8 cellular contexts compared by ENCODE assay signal in genomic region chr17:1561420-1562177, GRCh38. TPM values are rescaled to one million over a fixed set of nuclear protein-coding genes. Genes with fewer than 3 reads are reported as not detected.
DNase-seq lines count a peak whose midpoint lies in the region; ATAC-seq and TF ChIP-seq lines count a peak whose summit lies in the region.

No MANE protein-coding gene starts in this region.

- WGBS in spleen, 5 donors: 11 to 19% (median 11%) methylated on average over 35 to 47 of the region's 47 CpGs

- H3K4me2 ChIP-seq in HCT116 (ENCODE audit: low read length): peak overlapping the region; percentile 90

- no peak for TF ChIP-seq RAD21 in HCT116 (IDR thresholded peaks at IDR 0.05; ENCODE audit: low read depth)

- H3K27ac Mint-ChIP-seq in CD8-positive, alpha-beta memory T cell: peak overlapping the region in 7 of 8 donors; percentile 59 to 88 (median 84)

- no peaks in the 10 kb centered on the region for H3K9me3 ChIP-seq in CD8-positive, alpha-beta memory T cell (ENCODE audit: low read length)
- no peaks in the 10 kb centered on the region for H3K9me3 ChIP-seq in HCT116 (ENCODE audit: control insufficient read depth in 1 of 2, insufficient read depth in 1 of 2, low read depth in 1 of 2, low read length in 2 of 2)
- H3K9me3 ChIP-seq in RWPE2 (ENCODE audit: severe bottlenecking): no peaks in the 10 kb centered on the region
- no peaks in the 10 kb centered on the region for H3K9me3 ChIP-seq in ascending aorta
- peaks cover 5% of the 10 kb centered on the region for H3K9me3 ChIP-seq in iPS-18c (ENCODE audit: control insufficient read depth, insufficient read depth, low read length)
- no peaks in the 10 kb centered on the region for H3K9me3 ChIP-seq in spleen

- no peaks in the 10 kb centered on the region for H3K27me3 ChIP-seq in CD8-positive, alpha-beta memory T cell (ENCODE audit: insufficient read depth, low read length, poor library complexity, severe bottlenecking)
- H3K27me3 ChIP-seq in HCT116 (ENCODE audit: insufficient read depth, low read length) (no peaks in the 10 kb centered on the region), RWPE2 (ENCODE audit: insufficient read depth, poor library complexity, severe bottlenecking) (no peaks in the 10 kb centered on the region), ascending aorta (no peaks in the 10 kb centered on the region), spleen (replicated peaks in 1 of 7) (no peaks in the 10 kb centered on the region)

- H4K20me1 ChIP-seq in HCT116 (ENCODE audit: insufficient read depth): peaks cover 6% of the 10 kb centered on the region; the same call in 1 of the 2 replicates

- BruUV-seq in HCT116 (replicated peaks; lab: Mats Ljungman, UMichigan): no TSS peak

- POLR2A ChIA-PET in CD8-positive, alpha-beta memory T cell (lab: Charles Lee): no interaction called here
- POLR2A ChIA-PET in HCT116 (lab: Charles Lee): interaction anchor here (0.6 kb wide), 1 partner anchor 221 kb away, joined by 3 read pairs; no protein-coding TSS in a partner anchor

- no peaks in the 10 kb centered on the region for H3K9me2 ChIP-seq in HCT116 (ENCODE audit: insufficient read depth)

- H3K4me3 ChIP-seq in CD8-positive, alpha-beta memory T cell (ENCODE audit: low read length): peak overlapping the region; percentile 55
- H3K4me3 ChIP-seq in HCT116 (replicated peaks in 1 of 2; ENCODE audit: low read depth in 1 of 2, low read length in 2 of 2) (peak overlapping the region; percentile 71 to 82), RWPE2 (ENCODE audit: severe bottlenecking) (peak overlapping the region; percentile 100), ascending aorta (peak overlapping the region; percentile 97 to 98), iPS-18c (ENCODE audit: insufficient read depth, low read depth, low read length) (peak overlapping the region; percentile 69), spleen (peak overlapping the region; percentile 66 to 97 (median 77))

- peaks cover 37 to 59% (median 38%) of the 10 kb centered on the region in 3 donors for H3K4me1 Mint-ChIP-seq in CD8-positive, alpha-beta memory T cell

- TF ChIP-seq POLR2A in HCT116 (IDR thresholded peaks at IDR 0.05; ENCODE audit: borderline replicate concordance, extremely low read depth, insufficient read depth, insufficient read length) (no peak), spleen (IDR thresholded peaks at IDR 0.05) (no peak)

- RAD21 ChIA-PET in HCT116 (lab: Charles Lee; ENCODE audit: low non-redundant PET in 1 of 2, low total read pairs in 2 of 2, uncharacterized antibody in 2 of 2, unreplicated experiment in 2 of 2): interaction anchor here in 1 of 2 experiments (0.6 kb wide), 1 partner anchor 1301 kb away, joined by 3 read pairs; no protein-coding TSS in a partner anchor

- intact Hi-C loops in HCT116 (cut with micrococcal nuclease): loop anchor here (2.0 kb wide), 1 partner anchor 155 kb away; no protein-coding TSS in a partner anchor
- intact Hi-C loops in ascending aorta (cut with DNase I): loop anchor here (5.0 to 10.0 kb wide), 2 partner anchors 156 to 483 kb away; partner anchors contain the start of gene OVCA2
- intact Hi-C loops in spleen (cut with DNase I; ENCODE audit: low total_unique reads): loop anchor here (5.0 kb wide), 1 partner anchor 66 kb away; the partner anchor contains the start of gene SLC43A2

- H3K4me3 Mint-ChIP-seq in CD8-positive, alpha-beta memory T cell: peak overlapping the region; percentile 78 to 91 (median 84)

- H3K9ac ChIP-seq in HCT116 (ENCODE audit: low read length): peak overlapping the region; percentile 86

- peaks cover 54% of the 10 kb centered on the region for H3K79me2 ChIP-seq in HCT116 (ENCODE audit: insufficient read depth, low read length)

- H3K36me3 Mint-ChIP-seq in CD8-positive, alpha-beta memory T cell: peaks cover 0 to 11% (median 4%) of the 10 kb centered on the region in 3 donors

- peak overlapping the region; percentile 16 for H3K27ac ChIP-seq in CD8-positive, alpha-beta memory T cell (ENCODE audit: low read depth, low read length)
- H3K27ac ChIP-seq in HCT116 (ENCODE audit: low read depth, low read length) (peak overlapping the region; percentile 67; the same call in 1 of the 2 replicates), RWPE2 (ENCODE audit: poor library complexity, severe bottlenecking) (peak overlapping the region; percentile 53), ascending aorta (peak overlapping the region; percentile 89 to 91), spleen (peak overlapping the region; percentile 66 to 96 (median 86))

- TF ChIP-seq CTCF in HCT116 (IDR thresholded peaks at IDR 0.05 in 2 of 3, conservative IDR thresholded peaks at IDR 0.05 in 1 of 3; ENCODE audit: borderline replicate concordance in 1 of 3, insufficient read depth in 1 of 3, low read depth in 2 of 3, low read length in 2 of 3) (0 out of 6 replicates have a peak, but pooled peaks of 1 of the 3 experiments have one; percentile 7), RWPE2 (IDR thresholded peaks at IDR 0.05; ENCODE audit: poor library complexity, severe bottlenecking) (peak; percentile 24), ascending aorta (IDR thresholded peaks at IDR 0.05) (peak; percentile 16 to 46 (median 17)), spleen (IDR thresholded peaks at IDR 0.05 in 8 of 11, conservative IDR thresholded peaks at IDR 0.05 in 3 of 11) (peak in 5 of 11 experiments; percentile 15 to 55 (median 38))

- peak in 4 of 5 donors; percentile 19 to 45 (median 24) for DNase-seq in CD8-positive, alpha-beta memory T cell
- no peak for DNase-seq in HCT116 (ENCODE audit: low read depth, low spot score)
- no peak for DNase-seq in RWPE2 (ENCODE audit: low spot score)
- no peak for DNase-seq in ascending aorta (ENCODE audit: low spot score in 2 of 2)
- DNase-seq in spleen: peak; percentile 88
- DNase-seq in SIG-M5 treated with dmso at 0.1 percent for 504 hours (lab: John Stamatoyannopoulos, UW; ENCODE audit: unreplicated experiment): no peak
- DNase-seq in COR-L47 (lab: John Stamatoyannopoulos, UW): no peak

- no peak overlapping the region for H2AFZ ChIP-seq in HCT116 (ENCODE audit: low read depth, low read length, poor library complexity, severe bottlenecking)

- peaks cover 0 to 4% of the 10 kb centered on the region in 2 donors for H3K27me3 Mint-ChIP-seq in CD8-positive, alpha-beta memory T cell

- no peaks in the 10 kb centered on the region for H3K36me3 ChIP-seq in CD8-positive, alpha-beta memory T cell (ENCODE audit: insufficient read depth, low read length)
- H3K36me3 ChIP-seq in HCT116 (ENCODE audit: control insufficient read depth in 1 of 2, insufficient read depth in 2 of 2, low read length in 2 of 2) (peaks cover 2 to 5% of the 10 kb centered on the region in 2 experiments; a peak in 1 of 4 replicates), RWPE2 (ENCODE audit: low read depth) (peaks cover 10% of the 10 kb centered on the region), ascending aorta (no peaks in the 10 kb centered on the region), spleen (peaks cover 0 to 17% (median 0%) of the 10 kb centered on the region in 6 donors)

- CTCF ChIA-PET in CD8-positive, alpha-beta memory T cell (lab: Charles Lee): interaction anchor here (1.0 to 1.1 kb wide), 3 partner anchors 20 to 196 kb away, joined by 3 read pairs; no protein-coding TSS in a partner anchor
- CTCF ChIA-PET in HCT116 (lab: Charles Lee): no interaction called here

- H3K9me3 Mint-ChIP-seq in CD8-positive, alpha-beta memory T cell: no peaks in the 10 kb centered on the region

- peaks cover 22% of the 10 kb centered on the region for H3K4me1 ChIP-seq in CD8-positive, alpha-beta memory T cell (ENCODE audit: insufficient read depth, low read length)
- peaks cover 5 to 22% of the 10 kb centered on the region in 2 experiments; a peak in 3 of 4 replicates for H3K4me1 ChIP-seq in HCT116 (ENCODE audit: control insufficient read depth in 1 of 2, insufficient read depth in 2 of 2, low read length in 2 of 2)
- no peaks in the 10 kb centered on the region for H3K4me1 ChIP-seq in RWPE2 (ENCODE audit: insufficient read depth, poor library complexity, severe bottlenecking)
- H3K4me1 ChIP-seq in ascending aorta: peaks cover 7 to 17% of the 10 kb centered on the region in 2 donors
- peaks cover 17 to 79% (median 62%) of the 10 kb centered on the region in 6 donors for H3K4me1 ChIP-seq in spleen

- peak; percentile 37 for ATAC-seq in HCT116
- peak; percentile 64 for ATAC-seq in RWPE2 (ENCODE audit: low read depth)

TF ChIP-seq in HCT116, 20 proteins besides CTCF, POLR2A, EP300 and RAD21 (continues in another document):
- no peak for TF ChIP-seq TCF7L2 (IDR thresholded peaks at IDR 0.05; ENCODE audit: borderline replicate concordance, extremely low read depth, insufficient read depth, insufficient read length)

RNA-seq across cellular contexts. Expression of gene PITPNA, which starts 1.0 kb away (rescaled TPM):
- 10 to 100 TPM; 80.5 to 85.0 TPM for total RNA-seq in CD8-positive, alpha-beta memory T cell
- polyA plus RNA-seq in CD8-positive, alpha-beta memory T cell: 39.6 TPM
- total RNA-seq in HCT116 (2021; ENCODE audit: unreplicated experiment): 71.2 TPM
- 36.0 and 42.7 TPM in 2 replicates for polyA plus RNA-seq in HCT116 (2012)
- total RNA-seq in ascending aorta: 15.9 TPM
- total RNA-seq in spleen: 10 to 100 TPM; 47.3 to 88.0 (median 68.9) TPM
- 10 to 100 TPM; 17.0 to 29.6 (median 17.1) TPM for polyA plus RNA-seq in spleen

RNA-seq across cellular contexts. Expression of gene INPP5K, which starts 45.2 kb away (rescaled TPM):
- 10 to 100 TPM; 29.5 to 31.9 TPM for total RNA-seq in CD8-positive, alpha-beta memory T cell
- polyA plus RNA-seq in CD8-positive, alpha-beta memory T cell: 80.2 TPM
- total RNA-seq in HCT116 (2021; ENCODE audit: unreplicated experiment) (25.6 TPM), ascending aorta (73.7 TPM), spleen (100 to 1,000 TPM in 1 of 7 donors, 10 to 100 TPM in 6; 43.1 to 107 (median 55.2) TPM)
- 20.6 and 22.2 TPM in 2 replicates for polyA plus RNA-seq in HCT116 (2012)
- polyA plus RNA-seq in spleen: 10 to 100 TPM; 22.3 to 35.8 (median 23.4) TPM

Comparison
In these comparisons a context has a peak if more than half of its experiments do, and no peak if none do; other contexts are left out.
1. DNase-seq: peak in CD8-positive, alpha-beta memory T cell (4 of 5) and spleen (single experiment); none in HCT116 (single experiment), RWPE2 (single experiment), ascending aorta (0 of 2), SIG-M5 treated with dmso at 0.1 percent for 504 hours (single experiment) and COR-L47 (single experiment).
2. H3K27ac ChIP-seq: peak in every context shown above with its lines; median percentile 90 in ascending aorta; 86 in spleen; 67 in HCT116; 53 in RWPE2; 16 in CD8-positive, alpha-beta memory T cell.
3. Peak in every context shown above with its lines, with median percentiles within 50 percentile points of each other: H3K4me3 ChIP-seq.